20 cellular contexts compared by ENCODE assay signal in genomic region chrX:14942341-14942740, GRCh38.
A peak's percentile ranks its signal among the peaks of the same experiment; 100 is the strongest.
DNase-seq lines count a peak whose midpoint lies in the region; ATAC-seq, FAIRE-seq and TF ChIP-seq lines count a peak whose summit lies in the region.
"Had no signal": no experiment of that assay in that cellular context is flagged by ENCODE, and none has a peak within 500 bp of the region (broad histone marks: within the 10 kb centered on the region; RNA-seq: fewer than 3 reads in every experiment).

No MANE protein-coding gene starts in this region.

- TF ChIP-seq POLR2A in A549 (IDR thresholded peaks at IDR 0.05; ENCODE audit: low read length), result no peak

- CTCF ChIA-PET in A549 (lab: Yijun Ruan, JAX), result no interaction called here

- FAIRE-seq in A549 (lab: Jason Lieb, UNC) (peak; percentile 99), D721Med (lab: Jason Lieb, UNC) (peak; percentile 32)
- FAIRE-seq: G401.6, GM12891 had no signal

- no peak overlapping the region for H3K4me3 ChIP-seq in A549
- H3K4me3 ChIP-seq: BLaER1 had no signal

- POLR2A ChIA-PET in A549 (lab: Yijun Ruan, JAX), result no interaction called here

- H3K9me3 ChIP-seq in A549, result no peaks in the 10 kb centered on the region
- H3K9me3 ChIP-seq: BE2C, BLaER1 had no signal

- no peak overlapping the region for H3K27ac ChIP-seq in A549
- H3K27ac ChIP-seq: 22Rv1, BLaER1 had no signal

- TF ChIP-seq RAD21 in A549 (conservative IDR thresholded peaks at IDR 0.05 in 1 of 2, IDR thresholded peaks at IDR 0.05 in 1 of 2), result no peak

- no peak overlapping the region for H3K4me2 ChIP-seq in A549
- H3K4me2 ChIP-seq: BLaER1 had no signal

- no peak for TF ChIP-seq EP300 in A549 (IDR thresholded peaks at IDR 0.05)

- ATAC-seq in A549 (no peak), GM19463 (IDR thresholded peaks at IDR 0.05; ENCODE audit: unreplicated experiment) (no peak)

- no peaks in the 10 kb centered on the region for H3K4me1 ChIP-seq in A549
- H3K4me1 ChIP-seq: BE2C, BLaER1 had no signal

- 74% methylated on average over 3 of the region's 3 CpGs for WGBS in A549 (ENCODE audit: missing lambda C conversion rate)

- no peak for DNase-seq in A549 (ENCODE audit: low read depth in 1 of 2, low spot score in 1 of 2)
- DNase-seq in D721Med (ENCODE audit: insufficient read length, low spot score), result no peak
- peak; percentile 20 for DNase-seq in RPMI7951 (ENCODE audit: low read depth)
- peak; percentile 87 for DNase-seq in foreskin melanocyte
- no peak for DNase-seq in NCI-H1092 treated with DMSO at 0.1 percent for 48 hours (lab: John Stamatoyannopoulos, UW)
- no peak for DNase-seq in amniotic stem cell (lab: John Stamatoyannopoulos, UW)
- DNase-seq in activated CD4-positive, alpha-beta T cell treated with anti-CD3 and anti-CD28 coated beads for 1 hour, result no peak
- DNase-seq: ACHN; BE2C; C1 segment of cervical spinal cord; CD4-positive, alpha-beta memory T cell; CD4-positive, CD25-positive, alpha-beta regulatory T cell; COR-L47; DMS79 treated with DMSO at 0.1 percent for 48 hours; GF-D8 had no signal

- TF ChIP-seq CTCF in A549 (IDR thresholded peaks at IDR 0.05) (no peak), D721Med (IDR thresholded peaks at IDR 0.05; ENCODE audit: insufficient read depth, missing control alignments) (no peak)

TF ChIP-seq in A549, 52 proteins besides CTCF, POLR2A, EP300 and RAD21:
- TF ChIP-seq ZC3H11A (IDR thresholded peaks at IDR 0.05) (no peak), PBX3 (IDR thresholded peaks at IDR 0.05) (no peak), CBX8 (IDR thresholded peaks at IDR 0.05) (no peak), TFCP2L1 (CRISPR knock-in tag; IDR thresholded peaks at IDR 0.05) (no peak), EHMT2 (IDR thresholded peaks at IDR 0.05; ENCODE audit: low read depth) (no peak), PHF8 (IDR thresholded peaks at IDR 0.05; ENCODE audit: borderline replicate concordance, low read depth) (no peak), MAX (IDR thresholded peaks at IDR 0.05) (no peak), BCL3 (IDR thresholded peaks at IDR 0.05) (no peak), MAZ (IDR thresholded peaks at IDR 0.05; ENCODE audit: borderline replicate concordance, low read depth, low read length) (no peak), HDAC2 (IDR thresholded peaks at IDR 0.05) (no peak), KDM1A (IDR thresholded peaks at IDR 0.05; ENCODE audit: low read depth) (no peak), CHD2 (IDR thresholded peaks at IDR 0.05; ENCODE audit: low read length, partially characterized antibody) (no peak), HOXB13 (CRISPR knock-in tag; IDR thresholded peaks at IDR 0.05; ENCODE audit: low read depth) (no peak), NR3C1 (IDR thresholded peaks at IDR 0.05) (no peak), HOXA7 (CRISPR knock-in tag; IDR thresholded peaks at IDR 0.05) (no peak), ZFP36 (IDR thresholded peaks at IDR 0.05; ENCODE audit: borderline replicate concordance, partially characterized antibody) (no peak), ZNF302 (CRISPR knock-in tag; IDR thresholded peaks at IDR 0.05) (no peak), RCOR1 (IDR thresholded peaks at IDR 0.05; ENCODE audit: low read depth, low read length) (no peak)

Comparison
In these comparisons a context has a peak if more than half of its experiments do, and no peak if none do; other contexts are left out.
1. DNase-seq: peak in RPMI7951 (single experiment) and foreskin melanocyte (single experiment); none in A549 (0 of 2), D721Med (single experiment), NCI-H1092 treated with DMSO at 0.1 percent for 48 hours (single experiment), amniotic stem cell (single experiment) and activated CD4-positive, alpha-beta T cell treated with anti-CD3 and anti-CD28 coated beads for 1 hour (single experiment).